Comparison of ENCODE assay signal across 1 cellular context in the genomic region with DNA sequence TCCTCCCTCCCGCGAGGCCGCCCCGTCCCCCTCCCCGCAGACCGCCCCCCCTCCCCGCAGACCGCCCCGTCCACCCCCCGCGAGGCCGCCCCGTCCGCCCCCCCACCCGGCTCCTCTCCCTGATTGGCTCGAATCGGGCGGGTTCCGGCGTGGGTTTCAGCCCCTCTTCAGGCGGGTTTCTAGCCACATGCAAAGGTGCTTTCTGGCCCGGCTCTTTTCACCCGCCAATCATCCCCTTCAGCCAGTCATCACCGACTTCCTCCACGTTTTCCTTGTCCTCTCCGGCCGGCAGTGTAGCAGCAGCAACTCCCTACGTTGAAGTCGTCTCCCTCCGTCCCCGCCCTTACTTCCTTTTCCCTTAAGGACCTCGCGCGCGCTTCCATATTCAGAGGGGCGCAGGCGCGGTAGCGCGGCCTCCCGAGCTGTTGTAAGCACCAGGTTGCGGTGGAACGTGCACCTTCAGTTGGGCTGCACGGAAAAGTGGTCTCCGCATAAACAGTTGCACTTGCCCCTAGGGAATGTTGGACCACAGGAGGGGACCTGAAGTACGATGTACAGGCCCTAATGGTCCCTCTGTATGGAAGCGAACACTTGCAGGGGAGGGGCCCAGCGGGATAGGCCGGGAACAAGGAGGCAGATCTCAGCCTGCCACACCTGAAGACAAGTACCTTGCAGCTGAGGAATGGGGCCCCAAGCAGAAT.
TF ChIP-seq lines count a peak whose summit lies in the region.

No MANE protein-coding gene starts in this region.

TF ChIP-seq in K562, 482 proteins besides CTCF, POLR2A, EP300 and RAD21 (continued from another document and continues in another):
- TF ChIP-seq SRSF3 (IDR thresholded peaks at IDR 0.05; ENCODE audit: insufficient read depth, low read length) (no peak), CC2D1A (IDR thresholded peaks at IDR 0.05) (no peak), ZNF696 (CRISPR knock-in tag; conservative IDR thresholded peaks at IDR 0.05) (no peak), C11orf30 (IDR thresholded peaks at IDR 0.05; ENCODE audit: low read depth) (no peak), NCOA4 (IDR thresholded peaks at IDR 0.05; ENCODE audit: partially characterized antibody) (no peak), KAT2B (IDR thresholded peaks at IDR 0.05; ENCODE audit: low read depth, low read length) (no peak), ETV5 (CRISPR knock-in tag; IDR thresholded peaks at IDR 0.05; ENCODE audit: low read depth) (no peak), NR3C1 (CRISPR knock-in tag; IDR thresholded peaks at IDR 0.05) (no peak), MAFK (IDR thresholded peaks at IDR 0.05; ENCODE audit: low read length) (no peak), ZNF174 (CRISPR knock-in tag; IDR thresholded peaks at IDR 0.05) (no peak), HMG20B (CRISPR knock-in tag; IDR thresholded peaks at IDR 0.05) (no peak), NELFE (IDR thresholded peaks at IDR 0.05; ENCODE audit: insufficient read depth, insufficient read length) (no peak), NUFIP1 (IDR thresholded peaks at IDR 0.05; ENCODE audit: partially characterized antibody) (no peak), FOXM1 (IDR thresholded peaks at IDR 0.05; ENCODE audit: low read depth) (peak; percentile 15; the same call in 1 of the 2 replicates), FOXM1 (CRISPR knock-in tag; IDR thresholded peaks at IDR 0.05; ENCODE audit: low read depth) (no peak), CBX5 (IDR thresholded peaks at IDR 0.05; ENCODE audit: borderline replicate concordance, low read depth) (no peak), SMAD2 (IDR thresholded peaks at IDR 0.05; ENCODE audit: low read depth, low read length) (no peak), HNRNPLL (IDR thresholded peaks at IDR 0.05; ENCODE audit: low read depth, low read length, poor library complexity, severe bottlenecking) (peak; percentile 86), PHTF2 (CRISPR knock-in tag; IDR thresholded peaks at IDR 0.05) (no peak), DPF2 (IDR thresholded peaks at IDR 0.05) (no peak), CBX1 (IDR thresholded peaks at IDR 0.05; ENCODE audit: low read depth) (no peak), NFIC (IDR thresholded peaks at IDR 0.05) (0 out of 2 replicates have a peak, but pooled peaks have one; percentile 29), IRF2 (CRISPR knock-in tag; IDR thresholded peaks at IDR 0.05) (no peak), ZNF347 (CRISPR knock-in tag; IDR thresholded peaks at IDR 0.05; ENCODE audit: low read depth) (no peak), ZNF717 (CRISPR knock-in tag; IDR thresholded peaks at IDR 0.05) (no peak)
- TF ChIP-seq, protein P1, sequence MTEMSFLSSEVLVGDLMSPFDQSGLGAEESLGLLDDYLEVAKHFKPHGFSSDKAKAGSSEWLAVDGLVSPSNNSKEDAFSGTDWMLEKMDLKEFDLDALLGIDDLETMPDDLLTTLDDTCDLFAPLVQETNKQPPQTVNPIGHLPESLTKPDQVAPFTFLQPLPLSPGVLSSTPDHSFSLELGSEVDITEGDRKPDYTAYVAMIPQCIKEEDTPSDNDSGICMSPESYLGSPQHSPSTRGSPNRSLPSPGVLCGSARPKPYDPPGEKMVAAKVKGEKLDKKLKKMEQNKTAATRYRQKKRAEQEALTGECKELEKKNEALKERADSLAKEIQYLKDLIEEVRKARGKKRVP (CRISPR knock-in tag; IDR thresholded peaks at IDR 0.05), result no peak
- TF ChIP-seq, protein P2, sequence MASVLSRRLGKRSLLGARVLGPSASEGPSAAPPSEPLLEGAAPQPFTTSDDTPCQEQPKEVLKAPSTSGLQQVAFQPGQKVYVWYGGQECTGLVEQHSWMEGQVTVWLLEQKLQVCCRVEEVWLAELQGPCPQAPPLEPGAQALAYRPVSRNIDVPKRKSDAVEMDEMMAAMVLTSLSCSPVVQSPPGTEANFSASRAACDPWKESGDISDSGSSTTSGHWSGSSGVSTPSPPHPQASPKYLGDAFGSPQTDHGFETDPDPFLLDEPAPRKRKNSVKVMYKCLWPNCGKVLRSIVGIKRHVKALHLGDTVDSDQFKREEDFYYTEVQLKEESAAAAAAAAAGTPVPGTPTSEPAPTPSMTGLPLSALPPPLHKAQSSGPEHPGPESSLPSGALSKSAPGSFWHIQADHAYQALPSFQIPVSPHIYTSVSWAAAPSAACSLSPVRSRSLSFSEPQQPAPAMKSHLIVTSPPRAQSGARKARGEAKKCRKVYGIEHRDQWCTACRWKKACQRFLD (CRISPR knock-in tag; IDR thresholded peaks at IDR 0.05), result peak; percentile 52; the same call in 1 of the 2 replicates
- TF ChIP-seq, protein P3, sequence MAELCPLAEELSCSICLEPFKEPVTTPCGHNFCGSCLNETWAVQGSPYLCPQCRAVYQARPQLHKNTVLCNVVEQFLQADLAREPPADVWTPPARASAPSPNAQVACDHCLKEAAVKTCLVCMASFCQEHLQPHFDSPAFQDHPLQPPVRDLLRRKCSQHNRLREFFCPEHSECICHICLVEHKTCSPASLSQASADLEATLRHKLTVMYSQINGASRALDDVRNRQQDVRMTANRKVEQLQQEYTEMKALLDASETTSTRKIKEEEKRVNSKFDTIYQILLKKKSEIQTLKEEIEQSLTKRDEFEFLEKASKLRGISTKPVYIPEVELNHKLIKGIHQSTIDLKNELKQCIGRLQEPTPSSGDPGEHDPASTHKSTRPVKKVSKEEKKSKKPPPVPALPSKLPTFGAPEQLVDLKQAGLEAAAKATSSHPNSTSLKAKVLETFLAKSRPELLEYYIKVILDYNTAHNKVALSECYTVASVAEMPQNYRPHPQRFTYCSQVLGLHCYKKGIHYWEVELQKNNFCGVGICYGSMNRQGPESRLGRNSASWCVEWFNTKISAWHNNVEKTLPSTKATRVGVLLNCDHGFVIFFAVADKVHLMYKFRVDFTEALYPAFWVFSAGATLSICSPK (IDR thresholded peaks at IDR 0.05; ENCODE audit: borderline replicate concordance), result no peak
- TF ChIP-seq, protein P4, sequence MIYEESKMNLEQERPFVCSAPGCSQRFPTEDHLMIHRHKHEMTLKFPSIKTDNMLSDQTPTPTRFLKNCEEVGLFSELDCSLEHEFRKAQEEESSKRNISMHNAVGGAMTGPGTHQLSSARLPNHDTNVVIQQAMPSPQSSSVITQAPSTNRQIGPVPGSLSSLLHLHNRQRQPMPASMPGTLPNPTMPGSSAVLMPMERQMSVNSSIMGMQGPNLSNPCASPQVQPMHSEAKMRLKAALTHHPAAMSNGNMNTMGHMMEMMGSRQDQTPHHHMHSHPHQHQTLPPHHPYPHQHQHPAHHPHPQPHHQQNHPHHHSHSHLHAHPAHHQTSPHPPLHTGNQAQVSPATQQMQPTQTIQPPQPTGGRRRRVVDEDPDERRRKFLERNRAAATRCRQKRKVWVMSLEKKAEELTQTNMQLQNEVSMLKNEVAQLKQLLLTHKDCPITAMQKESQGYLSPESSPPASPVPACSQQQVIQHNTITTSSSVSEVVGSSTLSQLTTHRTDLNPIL (CRISPR knock-in tag; IDR thresholded peaks at IDR 0.05), result no peak
- TF ChIP-seq, protein P5, sequence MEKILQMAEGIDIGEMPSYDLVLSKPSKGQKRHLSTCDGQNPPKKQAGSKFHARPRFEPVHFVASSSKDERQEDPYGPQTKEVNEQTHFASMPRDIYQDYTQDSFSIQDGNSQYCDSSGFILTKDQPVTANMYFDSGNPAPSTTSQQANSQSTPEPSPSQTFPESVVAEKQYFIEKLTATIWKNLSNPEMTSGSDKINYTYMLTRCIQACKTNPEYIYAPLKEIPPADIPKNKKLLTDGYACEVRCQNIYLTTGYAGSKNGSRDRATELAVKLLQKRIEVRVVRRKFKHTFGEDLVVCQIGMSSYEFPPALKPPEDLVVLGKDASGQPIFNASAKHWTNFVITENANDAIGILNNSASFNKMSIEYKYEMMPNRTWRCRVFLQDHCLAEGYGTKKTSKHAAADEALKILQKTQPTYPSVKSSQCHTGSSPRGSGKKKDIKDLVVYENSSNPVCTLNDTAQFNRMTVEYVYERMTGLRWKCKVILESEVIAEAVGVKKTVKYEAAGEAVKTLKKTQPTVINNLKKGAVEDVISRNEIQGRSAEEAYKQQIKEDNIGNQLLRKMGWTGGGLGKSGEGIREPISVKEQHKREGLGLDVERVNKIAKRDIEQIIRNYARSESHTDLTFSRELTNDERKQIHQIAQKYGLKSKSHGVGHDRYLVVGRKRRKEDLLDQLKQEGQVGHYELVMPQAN (IDR thresholded peaks at IDR 0.05; ENCODE audit: borderline replicate concordance), result no peak
- TF ChIP-seq, protein P6, sequence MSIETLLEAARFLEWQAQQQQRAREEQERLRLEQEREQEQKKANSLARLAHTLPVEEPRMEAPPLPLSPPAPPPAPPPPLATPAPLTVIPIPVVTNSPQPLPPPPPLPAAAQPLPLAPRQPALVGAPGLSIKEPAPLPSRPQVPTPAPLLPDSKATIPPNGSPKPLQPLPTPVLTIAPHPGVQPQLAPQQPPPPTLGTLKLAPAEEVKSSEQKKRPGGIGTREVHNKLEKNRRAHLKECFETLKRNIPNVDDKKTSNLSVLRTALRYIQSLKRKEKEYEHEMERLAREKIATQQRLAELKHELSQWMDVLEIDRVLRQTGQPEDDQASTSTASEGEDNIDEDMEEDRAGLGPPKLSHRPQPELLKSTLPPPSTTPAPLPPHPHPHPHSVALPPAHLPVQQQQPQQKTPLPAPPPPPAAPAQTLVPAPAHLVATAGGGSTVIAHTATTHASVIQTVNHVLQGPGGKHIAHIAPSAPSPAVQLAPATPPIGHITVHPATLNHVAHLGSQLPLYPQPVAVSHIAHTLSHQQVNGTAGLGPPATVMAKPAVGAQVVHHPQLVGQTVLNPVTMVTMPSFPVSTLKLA (conservative IDR thresholded peaks at IDR 0.05), result peak; percentile 82 to 84
- TF ChIP-seq, protein P7, sequence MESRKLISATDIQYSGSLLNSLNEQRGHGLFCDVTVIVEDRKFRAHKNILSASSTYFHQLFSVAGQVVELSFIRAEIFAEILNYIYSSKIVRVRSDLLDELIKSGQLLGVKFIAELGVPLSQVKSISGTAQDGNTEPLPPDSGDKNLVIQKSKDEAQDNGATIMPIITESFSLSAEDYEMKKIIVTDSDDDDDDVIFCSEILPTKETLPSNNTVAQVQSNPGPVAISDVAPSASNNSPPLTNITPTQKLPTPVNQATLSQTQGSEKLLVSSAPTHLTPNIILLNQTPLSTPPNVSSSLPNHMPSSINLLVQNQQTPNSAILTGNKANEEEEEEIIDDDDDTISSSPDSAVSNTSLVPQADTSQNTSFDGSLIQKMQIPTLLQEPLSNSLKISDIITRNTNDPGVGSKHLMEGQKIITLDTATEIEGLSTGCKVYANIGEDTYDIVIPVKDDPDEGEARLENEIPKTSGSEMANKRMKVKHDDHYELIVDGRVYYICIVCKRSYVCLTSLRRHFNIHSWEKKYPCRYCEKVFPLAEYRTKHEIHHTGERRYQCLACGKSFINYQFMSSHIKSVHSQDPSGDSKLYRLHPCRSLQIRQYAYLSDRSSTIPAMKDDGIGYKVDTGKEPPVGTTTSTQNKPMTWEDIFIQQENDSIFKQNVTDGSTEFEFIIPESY (CRISPR knock-in tag; IDR thresholded peaks at IDR 0.05), result no peak
- TF ChIP-seq, protein P8, sequence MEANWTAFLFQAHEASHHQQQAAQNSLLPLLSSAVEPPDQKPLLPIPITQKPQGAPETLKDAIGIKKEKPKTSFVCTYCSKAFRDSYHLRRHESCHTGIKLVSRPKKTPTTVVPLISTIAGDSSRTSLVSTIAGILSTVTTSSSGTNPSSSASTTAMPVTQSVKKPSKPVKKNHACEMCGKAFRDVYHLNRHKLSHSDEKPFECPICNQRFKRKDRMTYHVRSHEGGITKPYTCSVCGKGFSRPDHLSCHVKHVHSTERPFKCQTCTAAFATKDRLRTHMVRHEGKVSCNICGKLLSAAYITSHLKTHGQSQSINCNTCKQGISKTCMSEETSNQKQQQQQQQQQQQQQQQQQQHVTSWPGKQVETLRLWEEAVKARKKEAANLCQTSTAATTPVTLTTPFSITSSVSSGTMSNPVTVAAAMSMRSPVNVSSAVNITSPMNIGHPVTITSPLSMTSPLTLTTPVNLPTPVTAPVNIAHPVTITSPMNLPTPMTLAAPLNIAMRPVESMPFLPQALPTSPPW (CRISPR knock-in tag; IDR thresholded peaks at IDR 0.05), result peak; percentile 97
- TF ChIP-seq, protein P9, sequence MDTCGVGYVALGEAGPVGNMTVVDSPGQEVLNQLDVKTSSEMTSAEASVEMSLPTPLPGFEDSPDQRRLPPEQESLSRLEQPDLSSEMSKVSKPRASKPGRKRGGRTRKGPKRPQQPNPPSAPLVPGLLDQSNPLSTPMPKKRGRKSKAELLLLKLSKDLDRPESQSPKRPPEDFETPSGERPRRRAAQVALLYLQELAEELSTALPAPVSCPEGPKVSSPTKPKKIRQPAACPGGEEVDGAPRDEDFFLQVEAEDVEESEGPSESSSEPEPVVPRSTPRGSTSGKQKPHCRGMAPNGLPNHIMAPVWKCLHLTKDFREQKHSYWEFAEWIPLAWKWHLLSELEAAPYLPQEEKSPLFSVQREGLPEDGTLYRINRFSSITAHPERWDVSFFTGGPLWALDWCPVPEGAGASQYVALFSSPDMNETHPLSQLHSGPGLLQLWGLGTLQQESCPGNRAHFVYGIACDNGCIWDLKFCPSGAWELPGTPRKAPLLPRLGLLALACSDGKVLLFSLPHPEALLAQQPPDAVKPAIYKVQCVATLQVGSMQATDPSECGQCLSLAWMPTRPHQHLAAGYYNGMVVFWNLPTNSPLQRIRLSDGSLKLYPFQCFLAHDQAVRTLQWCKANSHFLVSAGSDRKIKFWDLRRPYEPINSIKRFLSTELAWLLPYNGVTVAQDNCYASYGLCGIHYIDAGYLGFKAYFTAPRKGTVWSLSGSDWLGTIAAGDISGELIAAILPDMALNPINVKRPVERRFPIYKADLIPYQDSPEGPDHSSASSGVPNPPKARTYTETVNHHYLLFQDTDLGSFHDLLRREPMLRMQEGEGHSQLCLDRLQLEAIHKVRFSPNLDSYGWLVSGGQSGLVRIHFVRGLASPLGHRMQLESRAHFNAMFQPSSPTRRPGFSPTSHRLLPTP (IDR thresholded peaks at IDR 0.05; ENCODE audit: borderline replicate concordance, extremely low read depth, insufficient read length), result no peak
- TF ChIP-seq, protein P10, sequence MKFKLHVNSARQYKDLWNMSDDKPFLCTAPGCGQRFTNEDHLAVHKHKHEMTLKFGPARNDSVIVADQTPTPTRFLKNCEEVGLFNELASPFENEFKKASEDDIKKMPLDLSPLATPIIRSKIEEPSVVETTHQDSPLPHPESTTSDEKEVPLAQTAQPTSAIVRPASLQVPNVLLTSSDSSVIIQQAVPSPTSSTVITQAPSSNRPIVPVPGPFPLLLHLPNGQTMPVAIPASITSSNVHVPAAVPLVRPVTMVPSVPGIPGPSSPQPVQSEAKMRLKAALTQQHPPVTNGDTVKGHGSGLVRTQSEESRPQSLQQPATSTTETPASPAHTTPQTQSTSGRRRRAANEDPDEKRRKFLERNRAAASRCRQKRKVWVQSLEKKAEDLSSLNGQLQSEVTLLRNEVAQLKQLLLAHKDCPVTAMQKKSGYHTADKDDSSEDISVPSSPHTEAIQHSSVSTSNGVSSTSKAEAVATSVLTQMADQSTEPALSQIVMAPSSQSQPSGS (CRISPR knock-in tag; IDR thresholded peaks at IDR 0.05), result no peak
